In the genomic region with DNA sequence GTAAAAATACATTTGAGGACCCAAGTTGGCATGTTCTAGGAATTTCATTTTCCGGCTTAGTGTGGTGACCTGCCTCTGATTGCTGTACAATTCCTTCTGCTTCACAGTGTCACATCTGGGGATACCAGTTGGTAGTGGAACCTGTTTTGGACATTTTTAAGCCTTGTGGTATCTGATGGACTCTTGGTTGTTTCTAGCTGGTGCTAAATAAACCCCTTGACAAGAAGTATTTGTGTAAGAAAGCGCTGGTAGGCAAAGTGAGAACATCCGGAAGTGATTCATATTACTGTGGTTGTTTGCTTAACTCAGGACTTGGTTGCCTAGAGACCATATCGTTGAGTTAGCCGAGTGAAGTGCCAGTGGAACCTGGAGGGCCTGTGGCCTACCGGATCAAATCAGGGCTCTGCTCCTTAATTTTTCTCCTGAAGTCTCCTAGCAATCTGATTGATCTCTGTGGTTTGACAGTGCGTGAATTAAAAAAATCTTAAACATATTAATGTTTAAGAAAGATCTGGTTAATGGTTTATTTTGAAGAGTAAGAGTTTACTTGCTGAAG, we compare ENCODE assay signal across 1 cellular context.
TF ChIP-seq lines count a peak whose summit lies in the region.

No MANE protein-coding gene starts in this region.

TF ChIP-seq in GM12878, 131 proteins besides CTCF, POLR2A, EP300 and RAD21 (continued from another document):
- TF ChIP-seq, protein P1, sequence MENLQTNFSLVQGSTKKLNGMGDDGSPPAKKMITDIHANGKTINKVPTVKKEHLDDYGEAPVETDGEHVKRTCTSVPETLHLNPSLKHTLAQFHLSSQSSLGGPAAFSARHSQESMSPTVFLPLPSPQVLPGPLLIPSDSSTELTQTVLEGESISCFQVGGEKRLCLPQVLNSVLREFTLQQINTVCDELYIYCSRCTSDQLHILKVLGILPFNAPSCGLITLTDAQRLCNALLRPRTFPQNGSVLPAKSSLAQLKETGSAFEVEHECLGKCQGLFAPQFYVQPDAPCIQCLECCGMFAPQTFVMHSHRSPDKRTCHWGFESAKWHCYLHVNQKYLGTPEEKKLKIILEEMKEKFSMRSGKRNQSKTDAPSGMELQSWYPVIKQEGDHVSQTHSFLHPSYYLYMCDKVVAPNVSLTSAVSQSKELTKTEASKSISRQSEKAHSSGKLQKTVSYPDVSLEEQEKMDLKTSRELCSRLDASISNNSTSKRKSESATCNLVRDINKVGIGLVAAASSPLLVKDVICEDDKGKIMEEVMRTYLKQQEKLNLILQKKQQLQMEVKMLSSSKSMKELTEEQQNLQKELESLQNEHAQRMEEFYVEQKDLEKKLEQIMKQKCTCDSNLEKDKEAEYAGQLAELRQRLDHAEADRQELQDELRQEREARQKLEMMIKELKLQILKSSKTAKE (IDR thresholded peaks at IDR 0.05; ENCODE audit: low read depth, poor library complexity, severe bottlenecking): no peak
- TF ChIP-seq KAT2A (conservative IDR thresholded peaks at IDR 0.05; ENCODE audit: control insufficient read depth, low read depth, low read length) (no peak), SMAD1 (IDR thresholded peaks at IDR 0.05; ENCODE audit: low read depth, partially characterized antibody) (no peak), HCFC1 (IDR thresholded peaks at IDR 0.05; ENCODE audit: low read length) (no peak), PAX5 (IDR thresholded peaks at IDR 0.05; ENCODE audit: borderline replicate concordance, low read depth, low read length) (no peak)
